37 cellular contexts compared by ENCODE assay signal in the genomic region with DNA sequence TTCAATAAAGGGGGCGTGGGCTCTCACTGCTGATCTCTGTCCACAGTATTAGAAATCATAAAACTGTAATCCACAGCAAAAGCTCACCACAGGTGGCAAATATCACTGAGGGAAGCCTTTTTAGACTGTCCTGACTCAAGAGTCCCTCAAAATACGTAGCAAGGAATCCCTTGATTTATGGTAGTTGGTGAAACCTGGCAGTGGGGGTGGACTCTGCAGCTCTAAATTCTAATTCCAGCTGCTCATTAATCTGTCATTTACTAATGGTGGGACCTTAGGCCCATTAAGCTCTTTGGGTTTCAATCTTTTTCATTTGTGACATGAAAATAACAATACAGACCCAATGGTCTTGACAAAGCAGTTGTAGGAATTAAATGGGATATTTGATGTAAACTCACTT.
"Had no signal": no experiment of that assay in that cellular context is flagged by ENCODE, and none has a peak within 500 bp of the region (broad histone marks: within the 10 kb centered on the region; RNA-seq: fewer than 3 reads in every experiment).

No MANE protein-coding gene starts in this region.

- H3K27me3 Mint-ChIP-seq: activated CD4-positive, alpha-beta T cell treated with anti-CD3 and anti-CD28 coated beads for 36 hours; activated naive CD8-positive, alpha-beta T cell treated with anti-CD3 and anti-CD28 coated beads for 36 hours; activated T-cell treated with anti-CD3 and anti-CD28 coated beads, Interleukin-2, amount 50 U/mL, for 24 hours had no signal

- H3K9me3 ChIP-seq: adrenal gland, body of pancreas, breast epithelium had no signal

- H3K27ac ChIP-seq: adrenal gland, body of pancreas, brain microvascular endothelial cell, breast epithelium, VCaP had no signal

- H3K9me3 Mint-ChIP-seq: activated CD4-positive, alpha-beta memory T cell treated with anti-CD3 and anti-CD28 coated beads, Interleukin-2, amount 10 ng/mL, durations not matched to agents 7 days and 5 days; activated naive CD4-positive, alpha-beta T cell treated with anti-CD3 and anti-CD28 coated beads for 36 hours; activated naive CD4-positive, alpha-beta T cell treated with anti-CD3 and anti-CD28 coated beads, Interleukin-2, amount 50 U/mL, for 72 hours; activated naive CD8-positive, alpha-beta T cell treated with anti-CD3 and anti-CD28 coated beads for 36 hours; activated T-cell treated with anti-CD3 and anti-CD28 coated beads, Interleukin-2, amount 50 U/mL, for 24 hours; T-helper 1 cell treated with Interleukin-12 subunit alpha and Interleukin-12 subunit beta and Interleukin-4 antibody, amounts not matched to agents 30 μg/mL and 1 μg/mL, for 36 hours; T-helper 2 cell treated with Interferon-gamma antibody and Interleukin-4, amounts not matched to agents 5 μg/mL and 100 μg/mL, for 36 hours; WTC11 had no signal

- H3K4me3 Mint-ChIP-seq: activated CD4-positive, alpha-beta memory T cell treated with anti-CD3 and anti-CD28 coated beads, Interleukin-2, amount 10 ng/mL, durations not matched to agents 7 days and 5 days; activated CD4-positive, alpha-beta T cell treated with anti-CD3 and anti-CD28 coated beads for 36 hours; activated CD8-positive, alpha-beta memory T cell treated with anti-CD3 and anti-CD28 coated beads, Interleukin-2, amount 10 ng/mL, durations not matched to agents 7 days and 5 days; activated CD8-positive, alpha-beta T cell treated with anti-CD3 and anti-CD28 coated beads, Interleukin-2, amount 10 ng/mL, durations not matched to agents 7 days and 5 days; activated naive CD4-positive, alpha-beta T cell treated with anti-CD3 and anti-CD28 coated beads for 36 hours; activated naive CD8-positive, alpha-beta T cell treated with anti-CD3 and anti-CD28 coated beads for 36 hours; activated T-cell treated with anti-CD3 and anti-CD28 coated beads, Interleukin-2, amount 50 U/mL, for 24 hours; T-helper 1 cell treated with Interleukin-12 subunit alpha and Interleukin-12 subunit beta and Interleukin-4 antibody, amounts not matched to agents 30 μg/mL and 1 μg/mL, for 36 hours; T-helper 2 cell treated with Interferon-gamma antibody and Interleukin-4, amounts not matched to agents 5 μg/mL and 100 μg/mL, for 36 hours; WTC11 had no signal

- H3K4me1 Mint-ChIP-seq: activated CD4-positive, alpha-beta memory T cell treated with anti-CD3 and anti-CD28 coated beads, Interleukin-2, amount 10 ng/mL, durations not matched to agents 7 days and 5 days; activated CD8-positive, alpha-beta memory T cell treated with anti-CD3 and anti-CD28 coated beads, Interleukin-2, amount 10 ng/mL, durations not matched to agents 7 days and 5 days had no signal

- DNase-seq: activated CD4-positive, alpha-beta memory T cell treated with anti-CD3 and anti-CD28 coated beads, Interleukin-2, amount 10 ng/mL, durations not matched to agents 7 days and 5 days; activated CD4-positive, alpha-beta T cell treated with anti-CD3 and anti-CD28 coated beads for 1 hour; activated CD4-positive, alpha-beta T cell treated with anti-CD3 and anti-CD28 coated beads for 36 hours; activated CD4-positive, alpha-beta T cell treated with anti-CD3 and anti-CD28 coated beads for 48 hours; activated CD4-positive, alpha-beta T cell treated with anti-CD3 and anti-CD28 coated beads, Interleukin-2, amount 50 U/mL, for 1 hour; activated CD4-positive, alpha-beta T cell treated with anti-CD3 and anti-CD28 coated beads, Interleukin-2, amount 50 U/mL, for 4 hours; activated CD4-positive, CD25-positive, alpha-beta regulatory T cell; activated CD8-positive, alpha-beta memory T cell treated with anti-CD3 and anti-CD28 coated beads for 24 hours; activated CD8-positive, alpha-beta memory T cell treated with anti-CD3 and anti-CD28 coated beads, Interleukin-2, amount 10 ng/mL, durations not matched to agents 7 days and 5 days; activated CD8-positive, alpha-beta memory T cell treated with anti-CD3 and anti-CD28 coated beads, Interleukin-2, amount 50 U/mL, for 48 hours; activated CD8-positive, alpha-beta T cell treated with anti-CD3 and anti-CD28 coated beads, Interleukin-2, amount 10 ng/mL, durations not matched to agents 7 days and 5 days; activated effector memory CD4-positive, alpha-beta T cell treated with anti-CD3 and anti-CD28 coated beads, Interleukin-2, amount 50 U/mL, for 16 hours; activated gamma-delta T cell treated with Interleukin-2 at 50 U/mL for 16 hours; activated naive CD4-positive, alpha-beta T cell; activated naive CD4-positive, alpha-beta T cell treated with anti-CD3 and anti-CD28 coated beads for 36 hours; activated naive CD4-positive, alpha-beta T cell treated with anti-CD3 and anti-CD28 coated beads, Interleukin-2, amount 50 U/mL, for 16 hours; activated naive CD8-positive, alpha-beta T cell treated with anti-CD3 and anti-CD28 coated beads for 36 hours; activated T-cell treated with anti-CD3 and anti-CD28 coated beads, Interleukin-2, amount 50 U/mL, for 24 hours; activated T-cell treated with anti-CD3 and anti-CD28 coated beads, Interleukin-2, amount 50 U/mL, for 48 hours; adrenal gland; amniotic stem cell; aorta; body of pancreas; brain microvascular endothelial cell; central memory CD4-positive, alpha-beta T cell; T-helper 1 cell; T-helper 2 cell; T-helper 9 cell had no signal

- ATAC-seq: activated CD4-positive, alpha-beta T cell treated with anti-CD3 and anti-CD28 coated beads for 36 hours; activated CD4-positive, CD25-positive, alpha-beta regulatory T cell treated with anti-CD3 and anti-CD28 coated beads, Interleukin-2, amount 50 U/mL, for 24 hours; activated CD8-positive, alpha-beta memory T cell treated with anti-CD3 and anti-CD28 coated beads, Interleukin-2, amount 10 ng/mL, durations not matched to agents 7 days and 5 days; activated CD8-positive, alpha-beta T cell treated with anti-CD3 and anti-CD28 coated beads, Interleukin-2, amount 10 ng/mL, durations not matched to agents 7 days and 5 days; activated naive CD4-positive, alpha-beta T cell treated with anti-CD3 and anti-CD28 coated beads, Interleukin-2, amount 50 U/mL, for 72 hours; body of pancreas; WTC11 had no signal

- H3K4me1 ChIP-seq: adrenal gland, breast epithelium had no signal

- H3K27ac Mint-ChIP-seq: activated CD4-positive, alpha-beta memory T cell treated with anti-CD3 and anti-CD28 coated beads, Interleukin-2, amount 10 ng/mL, durations not matched to agents 7 days and 5 days; activated CD4-positive, alpha-beta T cell treated with anti-CD3 and anti-CD28 coated beads for 36 hours; activated CD8-positive, alpha-beta memory T cell treated with anti-CD3 and anti-CD28 coated beads, Interleukin-2, amount 10 ng/mL, durations not matched to agents 7 days and 5 days; activated CD8-positive, alpha-beta T cell treated with anti-CD3 and anti-CD28 coated beads, Interleukin-2, amount 10 ng/mL, durations not matched to agents 7 days and 5 days; activated naive CD4-positive, alpha-beta T cell treated with anti-CD3 and anti-CD28 coated beads for 36 hours; activated naive CD4-positive, alpha-beta T cell treated with anti-CD3 and anti-CD28 coated beads, Interleukin-2, amount 50 U/mL, for 72 hours; activated naive CD8-positive, alpha-beta T cell treated with anti-CD3 and anti-CD28 coated beads for 36 hours; activated T-cell treated with anti-CD3 and anti-CD28 coated beads, Interleukin-2, amount 50 U/mL, for 24 hours; T-helper 1 cell treated with Interleukin-12 subunit alpha and Interleukin-12 subunit beta and Interleukin-4 antibody, amounts not matched to agents 30 μg/mL and 1 μg/mL, for 36 hours; T-helper 2 cell treated with Interferon-gamma antibody and Interleukin-4, amounts not matched to agents 5 μg/mL and 100 μg/mL, for 36 hours; WTC11 had no signal

- H3K36me3 ChIP-seq: adrenal gland, brain microvascular endothelial cell, breast epithelium had no signal

- H3K36me3 Mint-ChIP-seq: activated CD8-positive, alpha-beta memory T cell treated with anti-CD3 and anti-CD28 coated beads, Interleukin-2, amount 10 ng/mL, durations not matched to agents 7 days and 5 days; activated naive CD4-positive, alpha-beta T cell treated with anti-CD3 and anti-CD28 coated beads, Interleukin-2, amount 50 U/mL, for 72 hours; WTC11 had no signal

- H3K27me3 ChIP-seq: adrenal gland, body of pancreas, brain microvascular endothelial cell, breast epithelium had no signal

- FAIRE-seq: astrocyte, TTC549 had no signal

- H3K4me3 ChIP-seq: adrenal gland, body of pancreas, breast epithelium had no signal
